Comparison of ENCODE assay signal across 18 cellular contexts in the genomic region with DNA sequence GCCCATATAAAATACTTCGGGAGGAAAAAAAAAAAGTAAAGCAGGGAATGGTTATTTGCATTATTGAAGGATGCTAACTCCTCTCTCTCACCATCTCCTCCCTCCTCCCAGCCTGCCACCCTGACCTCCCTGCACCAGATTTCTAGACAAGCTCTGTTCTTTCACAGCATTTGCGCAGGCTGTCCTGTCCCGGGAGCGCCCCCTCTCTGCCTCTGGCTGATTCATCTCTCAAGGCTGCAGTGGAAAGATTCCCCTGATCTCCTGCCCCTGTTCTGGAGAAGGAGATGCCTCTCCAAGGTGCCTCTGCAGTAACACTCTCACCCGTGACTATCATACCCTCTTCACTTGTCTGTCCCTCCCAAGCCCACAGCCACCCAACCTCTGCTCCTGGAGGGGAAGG. TPM values are rescaled to one million over a fixed set of nuclear protein-coding genes. Genes with fewer than 3 reads are reported as not detected.
A peak's percentile ranks its signal among the peaks of the same experiment; 100 is the strongest.
DNase-seq lines count a peak whose midpoint lies in the region; ATAC-seq and TF ChIP-seq lines count a peak whose summit lies in the region.
"Had no signal": no experiment of that assay in that cellular context is flagged by ENCODE, and none has a peak within 500 bp of the region (broad histone marks: within the 10 kb centered on the region; RNA-seq: fewer than 3 reads in every experiment).

No MANE protein-coding gene starts in this region.

- no peaks in the 10 kb centered on the region for H3F3A ChIP-seq in SK-N-SH (replicated peaks; ENCODE audit: insufficient read depth)

- no peaks in the 10 kb centered on the region for H3K79me1 ChIP-seq in H9 (ENCODE audit: insufficient read depth, low read depth, low read length, poor library complexity, severe bottlenecking)

- ATAC-seq in foreskin keratinocyte (no peak), GM18519 (IDR thresholded peaks at IDR 0.05; ENCODE audit: low FRiP score, unreplicated experiment) (no peak), GM19467 (IDR thresholded peaks at IDR 0.05; ENCODE audit: unreplicated experiment) (no peak)
- no peak for ATAC-seq in activated T-cell treated with anti-CD3 and anti-CD28 coated beads, Interleukin-2, amount 50 U/mL, for 4 hours
- ATAC-seq: left lobe of liver; stimulated activated naive CD8-positive, alpha-beta T cell treated with anti-CD3 and anti-CD28 coated beads, Interleukin-15, amount 100 ng/mL, for 72 hours had no signal

- POLR2A ChIA-PET in SK-N-SH (lab: Yijun Ruan, JAX): no interaction called here

- H3K4me1 Mint-ChIP-seq in H9: peaks cover 2 to 5% of the 10 kb centered on the region in 2 experiments; a peak in 1 of 4 replicates
- no peaks in the 10 kb centered on the region for H3K4me1 Mint-ChIP-seq in activated T-cell treated with anti-CD3 and anti-CD28 coated beads, Interleukin-2, amount 50 U/mL, for 4 hours (ENCODE audit: low read depth)
- H3K4me1 Mint-ChIP-seq in activated T-cell treated with anti-CD3 and anti-CD28 coated beads, Interleukin-2, amount 50 U/mL, for 24 hours (ENCODE audit: low read depth): no peaks in the 10 kb centered on the region
- H3K4me1 Mint-ChIP-seq: CD4-positive, CD25-positive, alpha-beta regulatory T cell; naive B cell; stimulated activated naive CD8-positive, alpha-beta T cell treated with anti-CD3 and anti-CD28 coated beads, Interleukin-15, amount 100 ng/mL, for 72 hours had no signal

- no peaks in the 10 kb centered on the region for H3K9me3 ChIP-seq in BE2C
- no peaks in the 10 kb centered on the region for H3K9me3 ChIP-seq in H9 (ENCODE audit: control insufficient read depth, low read depth, low read length)
- no peaks in the 10 kb centered on the region for H3K9me3 ChIP-seq in SK-N-SH
- H3K9me3 ChIP-seq: right atrium auricular region had no signal

- H3K4me2 ChIP-seq in H9 (ENCODE audit: insufficient read depth, insufficient read length, low read length) (no peak overlapping the region), SK-N-SH (no peak overlapping the region)

- H3K18ac ChIP-seq in H9 (ENCODE audit: insufficient read length, low read depth, low read length): no peak overlapping the region

- no peaks in the 10 kb centered on the region; the same call in none of the 2 replicates for H3K27me3 Mint-ChIP-seq in H9 (ENCODE audit: low read depth)
- peaks cover 13% of the 10 kb centered on the region for H3K27me3 Mint-ChIP-seq in activated T-cell treated with anti-CD3 and anti-CD28 coated beads, Interleukin-2, amount 50 U/mL, for 4 hours (ENCODE audit: low read depth)
- H3K27me3 Mint-ChIP-seq in activated T-cell treated with anti-CD3 and anti-CD28 coated beads, Interleukin-2, amount 50 U/mL, for 24 hours: peaks cover 18% of the 10 kb centered on the region
- H3K27me3 Mint-ChIP-seq: CD4-positive, CD25-positive, alpha-beta regulatory T cell had no signal

- H3K4me3 ChIP-seq in BE2C (ENCODE audit: low read depth, low read length) (no peak overlapping the region), SK-N-SH (ENCODE audit: low read depth in 2 of 2, low read length in 1 of 2) (no peak overlapping the region)
- H3K4me3 ChIP-seq: right atrium auricular region had no signal

- no peaks in the 10 kb centered on the region for H4K20me1 ChIP-seq in H9 (ENCODE audit: control insufficient read depth, insufficient read depth, insufficient read length)
- H4K20me1 ChIP-seq in SK-N-SH (ENCODE audit: insufficient read depth): no peaks in the 10 kb centered on the region

- no peak overlapping the region for H3K56ac ChIP-seq in H9 (ENCODE audit: insufficient read length, low read depth, low read length)

- no peak overlapping the region for H2AK5ac ChIP-seq in H9 (ENCODE audit: insufficient read length, low read length)

- H2BK12ac ChIP-seq in H9 (ENCODE audit: insufficient read length, low read depth, low read length): no peak overlapping the region

- no peak overlapping the region for H4K5ac ChIP-seq in H9 (ENCODE audit: insufficient read length, low read depth, low read length)

- DNase-seq in BE2C: peak; percentile 30
- peak; percentile 73 for DNase-seq in H9
- peak; percentile 7 for DNase-seq in SK-N-SH
- DNase-seq in foreskin keratinocyte: no peak
- no peak for DNase-seq in activated T-cell treated with anti-CD3 and anti-CD28 coated beads, Interleukin-2, amount 50 U/mL, for 4 hours
- no peak for DNase-seq in activated T-cell treated with anti-CD3 and anti-CD28 coated beads, Interleukin-2, amount 50 U/mL, for 24 hours
- DNase-seq: CD4-positive, CD25-positive, alpha-beta regulatory T cell; effector CD4-positive, alpha-beta T cell; GDM1; naive B cell; NCI-H2171 treated with DMSO at 0.1 percent for 48 hours; stimulated activated naive CD8-positive, alpha-beta T cell treated with anti-CD3 and anti-CD28 coated beads, Interleukin-15, amount 100 ng/mL, for 72 hours had no signal

- TF ChIP-seq CTCF in BE2C (IDR thresholded peaks at IDR 0.05; ENCODE audit: low read depth, low read length) (peak; percentile 55), H9 (conservative IDR thresholded peaks at IDR 0.05) (peak; percentile 65), SK-N-SH (IDR thresholded peaks at IDR 0.05) (peak; percentile 29; the same call in 1 of the 2 replicates), foreskin keratinocyte (conservative IDR thresholded peaks at IDR 0.05) (peak; percentile 16)

- no peaks in the 10 kb centered on the region for H3K79me2 ChIP-seq in H9 (ENCODE audit: insufficient read depth, low read length)
- H3K79me2 ChIP-seq in SK-N-SH (ENCODE audit: insufficient read depth): no peaks in the 10 kb centered on the region

- no peak overlapping the region for H3K14ac ChIP-seq in H9 (ENCODE audit: insufficient read depth, low read length)

- H2BK15ac ChIP-seq in H9 (ENCODE audit: low read depth, low read length): no peak overlapping the region

- WGBS in H9 (ENCODE audit: extremely low coverage, insufficient read length, low lambda C conversion rate): no CpG with 5 or more reads among the region's 5 CpGs
- WGBS in SK-N-SH (ENCODE audit: low lambda C conversion rate): 70% methylated on average over 5 of the region's 5 CpGs

- H3K23me2 ChIP-seq in H9 (ENCODE audit: insufficient read length, low read depth, low read length, poor library complexity, severe bottlenecking): no peaks in the 10 kb centered on the region

- no peak overlapping the region for H3K4me3 Mint-ChIP-seq in H9
- H3K4me3 Mint-ChIP-seq in activated T-cell treated with anti-CD3 and anti-CD28 coated beads, Interleukin-2, amount 50 U/mL, for 4 hours: no peak overlapping the region
- no peak overlapping the region for H3K4me3 Mint-ChIP-seq in activated T-cell treated with anti-CD3 and anti-CD28 coated beads, Interleukin-2, amount 50 U/mL, for 24 hours
- H3K4me3 Mint-ChIP-seq: CD4-positive, CD25-positive, alpha-beta regulatory T cell; naive B cell; stimulated activated naive CD8-positive, alpha-beta T cell treated with anti-CD3 and anti-CD28 coated beads, Interleukin-15, amount 100 ng/mL, for 72 hours had no signal

- no peak for TF ChIP-seq EP300 in SK-N-SH (IDR thresholded peaks at IDR 0.05; ENCODE audit: borderline replicate concordance in 1 of 2, low read depth in 1 of 2, low read length in 1 of 2)

- no peak overlapping the region for H2BK120ac ChIP-seq in H9 (ENCODE audit: low read depth, low read length, poor library complexity, severe bottlenecking)

- no peak overlapping the region for H4K8ac ChIP-seq in H9 (replicated peaks; ENCODE audit: insufficient read length, low read depth, low read length)

- no peak overlapping the region for H2BK20ac ChIP-seq in H9 (ENCODE audit: low read depth, low read length, poor library complexity, severe bottlenecking)

- H2AFZ ChIP-seq in H9 (ENCODE audit: low read length): no peak overlapping the region
- H2AFZ ChIP-seq in SK-N-SH (ENCODE audit: low read depth): no peak overlapping the region

- no peak overlapping the region for H3T11ph ChIP-seq in H9 (ENCODE audit: low read length)

- H4K91ac ChIP-seq in H9 (ENCODE audit: insufficient read length, low read depth, low read length): no peak overlapping the region

- H3K27me3 ChIP-seq in BE2C: peaks cover 30% of the 10 kb centered on the region
- no peaks in the 10 kb centered on the region for H3K27me3 ChIP-seq in H9 (ENCODE audit: insufficient read depth, low read length)
- H3K27me3 ChIP-seq in SK-N-SH (ENCODE audit: insufficient read depth): peaks cover 12% of the 10 kb centered on the region; the same call in 1 of the 2 replicates
- H3K27me3 ChIP-seq in foreskin keratinocyte: peaks cover 7% of the 10 kb centered on the region
- H3K27me3 ChIP-seq: right atrium auricular region had no signal

- no peaks in the 10 kb centered on the region for H3K36me3 Mint-ChIP-seq in H9 (ENCODE audit: insufficient read depth in 1 of 3, low read depth in 3 of 3)
- H3K36me3 Mint-ChIP-seq in activated T-cell treated with anti-CD3 and anti-CD28 coated beads, Interleukin-2, amount 50 U/mL, for 4 hours (ENCODE audit: insufficient read depth): no peaks in the 10 kb centered on the region
- H3K36me3 Mint-ChIP-seq in activated T-cell treated with anti-CD3 and anti-CD28 coated beads, Interleukin-2, amount 50 U/mL, for 24 hours (ENCODE audit: low read depth): no peaks in the 10 kb centered on the region
- H3K36me3 Mint-ChIP-seq: CD4-positive, CD25-positive, alpha-beta regulatory T cell; naive B cell had no signal

- H3K23ac ChIP-seq in H9 (ENCODE audit: insufficient read length, low read depth, low read length): no peak overlapping the region

- TF ChIP-seq RAD21 in SK-N-SH (IDR thresholded peaks at IDR 0.05; ENCODE audit: low read length): peak; percentile 22; the same call in 1 of the 2 replicates

- no peaks in the 10 kb centered on the region for H3K9me2 ChIP-seq in SK-N-SH

- H2BK5ac ChIP-seq in H9 (ENCODE audit: insufficient read length, low read length): no peak overlapping the region

- H3K27ac ChIP-seq in H9 (ENCODE audit: insufficient read length, low read depth, low read length) (no peak overlapping the region), SK-N-SH (ENCODE audit: low read depth in 2 of 2, low read length in 1 of 2) (no peak overlapping the region), foreskin keratinocyte (no peak overlapping the region)
- H3K27ac ChIP-seq: right atrium auricular region had no signal

- H3K9ac ChIP-seq in H9 (ENCODE audit: extremely low read depth, insufficient read length, low read length): no peak overlapping the region
- no peak overlapping the region for H3K9ac ChIP-seq in SK-N-SH

- H3K4me1 ChIP-seq in BE2C (no peaks in the 10 kb centered on the region), H9 (ENCODE audit: insufficient read depth, low read length) (no peaks in the 10 kb centered on the region), SK-N-SH (ENCODE audit: control insufficient read depth in 1 of 2, insufficient read depth in 2 of 2, low read depth in 1 of 2, low read length in 1 of 2) (no peaks in the 10 kb centered on the region; a peak in 1 of 4 replicates), foreskin keratinocyte (no peaks in the 10 kb centered on the region)
- H3K4me1 ChIP-seq: right atrium auricular region had no signal

- H3K36me3 ChIP-seq in BE2C (no peaks in the 10 kb centered on the region), SK-N-SH (replicated peaks in 1 of 2; ENCODE audit: control insufficient read depth in 1 of 2, insufficient read depth in 2 of 2, low read length in 1 of 2) (no peaks in the 10 kb centered on the region)
- H3K36me3 ChIP-seq: right atrium auricular region had no signal

- CTCF ChIA-PET in SK-N-SH (lab: Yijun Ruan, JAX): interaction anchor here (0.8 to 2.5 kb wide), 3 partner anchors 74 to 221 kb away, joined by 3 to 23 read pairs (median 3); no protein-coding TSS in a partner anchor

- H3K9me3 Mint-ChIP-seq in H9: no peaks in the 10 kb centered on the region
- H3K9me3 Mint-ChIP-seq in activated T-cell treated with anti-CD3 and anti-CD28 coated beads, Interleukin-2, amount 50 U/mL, for 4 hours: no peaks in the 10 kb centered on the region
- no peaks in the 10 kb centered on the region for H3K9me3 Mint-ChIP-seq in activated T-cell treated with anti-CD3 and anti-CD28 coated beads, Interleukin-2, amount 50 U/mL, for 24 hours
- H3K9me3 Mint-ChIP-seq: naive B cell; stimulated activated naive CD8-positive, alpha-beta T cell treated with anti-CD3 and anti-CD28 coated beads, Interleukin-15, amount 100 ng/mL, for 72 hours had no signal

- no peak overlapping the region for H3K27ac Mint-ChIP-seq in H9
- no peak overlapping the region for H3K27ac Mint-ChIP-seq in activated T-cell treated with anti-CD3 and anti-CD28 coated beads, Interleukin-2, amount 50 U/mL, for 24 hours
- H3K27ac Mint-ChIP-seq: CD4-positive, CD25-positive, alpha-beta regulatory T cell; stimulated activated naive CD8-positive, alpha-beta T cell treated with anti-CD3 and anti-CD28 coated beads, Interleukin-15, amount 100 ng/mL, for 72 hours had no signal

- no peak overlapping the region for H3K4ac ChIP-seq in H9 (ENCODE audit: low read depth, low read length)

RNA-seq across cellular contexts. Expression of gene COL4A4, which starts 38.5 kb away (rescaled TPM):
- 0.45 TPM for polyA plus RNA-seq in BE2C (2012; ENCODE audit: insufficient read depth, insufficient read length, low read depth)
- 0.92 and 1.2 TPM in 2 replicates for total RNA-seq in H9 (2021)
- not detected in 2 replicates for polyA plus RNA-seq in SK-N-SH (2012; rRNA removed)
- under 0.01 TPM in 1 of 2 replicates, not detected in the other for polyA plus RNA-seq in SK-N-SH (2012; cell fraction: cytosol; rRNA removed)
- polyA plus RNA-seq in SK-N-SH (2012; cell fraction: nucleus; rRNA removed): not detected in 2 replicates
- total RNA-seq in foreskin keratinocyte: 0.49 and 1.5 TPM in 2 replicates
- 0.13 and 0.26 TPM in 2 replicates for polyA plus RNA-seq in foreskin keratinocyte
- under 1 TPM in 1 of 3 donors, not detected in 2; 0.14 TPM for total RNA-seq in activated T-cell treated with anti-CD3 and anti-CD28 coated beads, Interleukin-2, amount 50 U/mL, for 4 hours
- total RNA-seq: CD4-positive, CD25-positive, alpha-beta regulatory T cell; LHCN-M2 had no signal

RNA-seq across cellular contexts. Expression of gene COL4A3, which starts 38.9 kb away (rescaled TPM):
- not detected for polyA plus RNA-seq in BE2C (2012; ENCODE audit: insufficient read depth, insufficient read length, low read depth)
- 0.15 and 0.64 TPM in 2 replicates for total RNA-seq in H9 (2021)
- not detected in 2 replicates for polyA plus RNA-seq in SK-N-SH (2012; rRNA removed)
- polyA plus RNA-seq in SK-N-SH (2012; cell fraction: cytosol; rRNA removed): not detected in 2 replicates
- not detected in 2 replicates for polyA plus RNA-seq in SK-N-SH (2012; cell fraction: nucleus; rRNA removed)
- 0.07 and 0.34 TPM in 2 replicates for total RNA-seq in foreskin keratinocyte
- 0.01 and 0.12 TPM in 2 replicates for polyA plus RNA-seq in foreskin keratinocyte
- under 1 TPM in 1 of 3 donors, not detected in 2; 0.16 TPM for total RNA-seq in activated T-cell treated with anti-CD3 and anti-CD28 coated beads, Interleukin-2, amount 50 U/mL, for 4 hours
- total RNA-seq: CD4-positive, CD25-positive, alpha-beta regulatory T cell; glomerular endothelial cell; LHCN-M2 had no signal
- polyA plus RNA-seq: CD4-positive, CD25-positive, alpha-beta regulatory T cell had no signal

Comparison
In these comparisons a context has a peak if more than half of its experiments do, and no peak if none do; other contexts are left out.
1. DNase-seq: peak in BE2C (single experiment), H9 (single experiment) and SK-N-SH (single experiment); none in foreskin keratinocyte (0 of 2), activated T-cell treated with anti-CD3 and anti-CD28 coated beads, Interleukin-2, amount 50 U/mL, for 4 hours (single experiment) and activated T-cell treated with anti-CD3 and anti-CD28 coated beads, Interleukin-2, amount 50 U/mL, for 24 hours (single experiment).
2. Peak in every context shown above with its lines, with median percentiles within 50 percentile points of each other: CTCF ChIP-seq.